In genomic region chr3:13723676-13724207, GRCh38 we compare ENCODE assay signal across 17 cellular contexts.
DNase-seq lines count a peak whose midpoint lies in the region; ATAC-seq and TF ChIP-seq lines count a peak whose summit lies in the region.
"Had no signal": no experiment of that assay in that cellular context is flagged by ENCODE, and none has a peak within 500 bp of the region (broad histone marks: within the 10 kb centered on the region; RNA-seq: fewer than 3 reads in every experiment).

No MANE protein-coding gene starts in this region.

- H3K9me3 ChIP-seq in left ventricle myocardium inferior (replicated peaks) (peaks cover 33% of the 10 kb centered on the region), lung (ENCODE audit: control insufficient read depth in 2 of 2, insufficient read depth in 1 of 2, low read length in 1 of 2) (peaks cover 3 to 8% of the 10 kb centered on the region in 2 donors), upper lobe of right lung (no peaks in the 10 kb centered on the region)
- H3K9me3 ChIP-seq: BE2C had no signal

- H3K4me3 ChIP-seq in left ventricle myocardium inferior (no peak overlapping the region), lung (no peak overlapping the region), upper lobe of right lung (no peak overlapping the region)
- H3K4me3 ChIP-seq: GM23248 had no signal

- H3K4me1 ChIP-seq in left ventricle myocardium inferior (no peaks in the 10 kb centered on the region), lung (ENCODE audit: control insufficient read depth in 2 of 2, insufficient read depth in 2 of 2, low read length in 2 of 2) (no peaks in the 10 kb centered on the region), upper lobe of right lung (no peaks in the 10 kb centered on the region)
- H3K4me1 ChIP-seq: BE2C had no signal

- H3K36me3 ChIP-seq in left ventricle myocardium inferior (no peaks in the 10 kb centered on the region), lung (ENCODE audit: control insufficient read depth in 2 of 2, insufficient read depth in 2 of 2, low read length in 2 of 2) (no peaks in the 10 kb centered on the region), upper lobe of right lung (no peaks in the 10 kb centered on the region)
- H3K36me3 ChIP-seq: BE2C had no signal

- WGBS in lung, 2 donors, result 91% methylated on average over 4 of the region's 4 CpGs

- H3K27ac ChIP-seq in left ventricle myocardium inferior (replicated peaks) (no peak overlapping the region), lung (ENCODE audit: low read depth in 1 of 2, low read length in 1 of 2) (no peak overlapping the region), upper lobe of right lung (no peak overlapping the region)
- H3K27ac ChIP-seq: GM23248, HL-60 had no signal

- peak; percentile 46 for DNase-seq in cardiac septum (ENCODE audit: low spot score)
- DNase-seq in left ventricle myocardium inferior, result no peak
- DNase-seq in lung (ENCODE audit: low spot score), result peak; percentile 16
- peak; percentile 6 for DNase-seq in upper lobe of right lung
- no peak for DNase-seq in activated CD4-positive, alpha-beta T cell treated with anti-CD3 and anti-CD28 coated beads, Interleukin-2, amount 50 U/mL, for 1 hour
- DNase-seq in NOMO-1 treated with dmso at 0.1 percent for 144 hours (lab: John Stamatoyannopoulos, UW; ENCODE audit: unreplicated experiment), result no peak
- DNase-seq: ACHN; BE2C; C1 segment of cervical spinal cord; CD4-positive, CD25-positive, alpha-beta regulatory T cell; CD8-positive, alpha-beta memory T cell; COR-L47; DMS 273 treated with DMSO at 0.1 percent for 48 hours; DMS53; GM23248; HCEC 1CT had no signal

- H3K27me3 ChIP-seq in left ventricle myocardium inferior (ENCODE audit: low read depth) (peaks cover 10% of the 10 kb centered on the region), lung (ENCODE audit: control insufficient read depth, insufficient read depth) (no peaks in the 10 kb centered on the region), upper lobe of right lung (no peaks in the 10 kb centered on the region)
- H3K27me3 ChIP-seq: BE2C had no signal

- intact Hi-C loops in cardiac septum (cut with DNase I), result no loop called here
- intact Hi-C loops in left ventricle myocardium inferior (cut with micrococcal nuclease), result no loop called here
- intact Hi-C loops in upper lobe of right lung (cut with DNase I), result no loop called here

- ATAC-seq in lung (ENCODE audit: insufficient read depth, low FRiP score), result no peak
- no peak for ATAC-seq in upper lobe of right lung

- TF ChIP-seq CTCF in left ventricle myocardium inferior (IDR thresholded peaks at IDR 0.05; ENCODE audit: borderline replicate concordance) (no peak), lung (IDR thresholded peaks at IDR 0.05; ENCODE audit: control extremely low read depth, extremely low read depth) (no peak), upper lobe of right lung (IDR thresholded peaks at IDR 0.05) (no peak)

Comparison
In these comparisons a context has a peak if more than half of its experiments do, and no peak if none do; other contexts are left out.
1. DNase-seq: peak in cardiac septum (single experiment), lung (single experiment) and upper lobe of right lung (single experiment); none in left ventricle myocardium inferior (single experiment), activated CD4-positive, alpha-beta T cell treated with anti-CD3 and anti-CD28 coated beads, Interleukin-2, amount 50 U/mL, for 1 hour (single experiment) and NOMO-1 treated with dmso at 0.1 percent for 144 hours (single experiment).